Comparison of ENCODE assay signal across 29 cellular contexts in the genomic region with DNA sequence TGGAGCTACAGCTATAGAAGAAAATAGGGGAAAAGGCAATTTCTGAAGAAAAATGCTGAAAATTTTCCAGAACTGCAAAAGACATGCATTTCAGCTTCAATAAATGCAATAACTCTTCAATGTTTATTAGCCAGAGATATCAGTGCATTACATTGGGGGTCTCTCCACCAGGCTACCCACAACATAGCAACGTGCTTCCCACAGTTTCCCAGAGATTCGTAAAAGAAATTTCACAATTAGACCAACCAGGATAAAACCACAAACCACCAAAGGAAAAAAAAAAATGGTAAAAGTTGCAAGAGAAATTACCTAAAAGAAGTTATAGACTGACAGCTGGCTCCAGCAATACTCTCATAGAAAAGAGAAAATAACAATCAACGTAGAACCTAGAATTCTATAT. TPM values are rescaled to one million over a fixed set of nuclear protein-coding genes. Genes with fewer than 3 reads are reported as not detected.
"Had no signal": no experiment of that assay in that cellular context is flagged by ENCODE, and none has a peak within 500 bp of the region (broad histone marks: within the 10 kb centered on the region; RNA-seq: fewer than 3 reads in every experiment).

No MANE protein-coding gene starts in this region.

- ATAC-seq: activated CD4-positive, CD25-positive, alpha-beta regulatory T cell treated with anti-CD3 and anti-CD28 coated beads, Interleukin-2, amount 50 U/mL, for 24 hours; foreskin keratinocyte; heart left ventricle; naive thymus-derived CD4-positive, alpha-beta T cell; right lobe of liver; upper lobe of right lung had no signal

- H3K4me1 ChIP-seq: esophagus muscularis mucosa, foreskin keratinocyte, right lobe of liver, suprapubic skin, tibial artery, upper lobe of right lung had no signal

- H3K9me3 ChIP-seq: ovary, right lobe of liver, suprapubic skin, upper lobe of right lung had no signal

- H3K27ac ChIP-seq: esophagus muscularis mucosa, foreskin keratinocyte, heart left ventricle, ovary, right lobe of liver, skin epidermis, stomach, suprapubic skin, tibial artery, upper lobe of right lung had no signal

- H3K27me3 Mint-ChIP-seq: central memory CD8-positive, alpha-beta T cell; naive thymus-derived CD4-positive, alpha-beta T cell; progenitor cell of endocrine pancreas had no signal

- H3K27ac Mint-ChIP-seq: mesothelial cell of epicardium, progenitor cell of endocrine pancreas had no signal

- H3K9me3 Mint-ChIP-seq: central memory CD8-positive, alpha-beta T cell had no signal

- H3K4me3 ChIP-seq: esophagus muscularis mucosa, heart left ventricle, ovary, right lobe of liver, skin epidermis, stomach, suprapubic skin, tibial artery, upper lobe of right lung had no signal

- H3K27me3 ChIP-seq: esophagus muscularis mucosa, foreskin keratinocyte, heart left ventricle, ovary, right lobe of liver, stomach, suprapubic skin, tibial artery, upper lobe of right lung had no signal

- H3K4me3 Mint-ChIP-seq: central memory CD8-positive, alpha-beta T cell; mesothelial cell of epicardium; naive thymus-derived CD4-positive, alpha-beta T cell had no signal

- DNase-seq: activated CD4-positive, alpha-beta T cell treated with anti-CD3 and anti-CD28 coated beads for 48 hours; activated CD4-positive, alpha-beta T cell treated with anti-CD3 and anti-CD28 coated beads, Interleukin-2, amount 50 U/mL, for 48 hours; activated CD8-positive, alpha-beta memory T cell treated with anti-CD3 and anti-CD28 coated beads for 24 hours; activated effector memory CD4-positive, alpha-beta T cell treated with Interleukin-2 at 50 U/mL for 16 hours; activated naive CD4-positive, alpha-beta T cell treated with Interleukin-2 at 50 U/mL for 16 hours; anterior cingulate cortex; dermis blood vessel endothelial cell; effector CD4-positive, alpha-beta T cell; foreskin keratinocyte; heart left ventricle; naive thymus-derived CD4-positive, alpha-beta T cell; ovary; right lobe of liver; stimulated activated CD4-positive, alpha-beta T cell treated with anti-CD3 and anti-CD28 coated beads, Interleukin-12 subunit alpha, Interleukin-12 subunit beta, amount 100 ng/mL, for 4 hours; stimulated activated CD4-positive, alpha-beta T cell treated with anti-CD3 and anti-CD28 coated beads, Interleukin-4, amount 100 ng/mL, for 1 hour; stomach; tibial artery; upper lobe of right lung had no signal

- H3K36me3 ChIP-seq: esophagus muscularis mucosa, heart left ventricle, ovary, right lobe of liver, stomach, suprapubic skin, tibial artery, upper lobe of right lung had no signal

RNA-seq across cellular contexts. Expression of gene LY86, which starts 16.0 kb away (rescaled TPM):
- total RNA-seq: bronchial epithelial cell, dermis blood vessel endothelial cell, foreskin keratinocyte, kidney epithelial cell, mesothelial cell of epicardium, progenitor cell of endocrine pancreas, renal cortical epithelial cell had no signal
- polyA plus RNA-seq: foreskin keratinocyte, neural cell had no signal
